24 cellular contexts compared by ENCODE assay signal in genomic region chr18:45538444-45538843, GRCh38.
"Had no signal": no experiment of that assay in that cellular context is flagged by ENCODE, and none has a peak within 500 bp of the region (broad histone marks: within the 10 kb centered on the region; RNA-seq: fewer than 3 reads in every experiment).

No MANE protein-coding gene starts in this region.

- ATAC-seq: K562, PC-3, SK-N-SH treated with all-trans-retinoic acid at 6 μM for 48 hours, T-helper 17 cell had no signal

- H3K36me3 Mint-ChIP-seq: activated naive CD8-positive, alpha-beta T cell treated with anti-CD3 and anti-CD28 coated beads, Interleukin-2, amount 10 ng/mL, durations not matched to agents 7 days and 5 days had no signal

- H3K27ac Mint-ChIP-seq: activated CD4-positive, alpha-beta memory T cell treated with anti-CD3 and anti-CD28 coated beads, Interleukin-2, amount 10 ng/mL, durations not matched to agents 7 days and 5 days; activated naive CD8-positive, alpha-beta T cell treated with anti-CD3 and anti-CD28 coated beads, Interleukin-2, amount 10 ng/mL, durations not matched to agents 7 days and 5 days; T-helper 17 cell had no signal

- DNase-seq: activated CD4-positive, alpha-beta memory T cell treated with anti-CD3 and anti-CD28 coated beads, Interleukin-2, amount 10 ng/mL, durations not matched to agents 7 days and 5 days; activated CD4-positive, alpha-beta T cell treated with anti-CD3 and anti-CD28 coated beads, Interleukin-2, amount 50 U/mL, for 1 hour; activated CD4-positive, CD25-positive, alpha-beta regulatory T cell; activated CD8-positive, alpha-beta memory T cell treated with anti-CD3 and anti-CD28 coated beads, Interleukin-2, amount 50 U/mL, for 4 hours; activated naive CD4-positive, alpha-beta T cell treated with anti-CD3 and anti-CD28 coated beads, Interleukin-2, amount 50 U/mL, for 16 hours; activated naive CD8-positive, alpha-beta T cell treated with anti-CD3 and anti-CD28 coated beads, Interleukin-2, amount 10 ng/mL, durations not matched to agents 7 days and 5 days; activated T-cell treated with anti-CD3 and anti-CD28 coated beads, Interleukin-2, amount 50 U/mL, for 1 hour; adrenal gland; anterior cingulate cortex; cerebellar nuclear complex; Karpas-422; NCI-H1105 treated with DMSO at 0.1 percent for 48 hours; NCI-H1930; NCI-H2171; NCI-H2227 treated with DMSO at 0.1 percent for 48 hours; NCI-H526; NCI-H774; NK-92 treated with Interleukin-12 subunit alpha and Interleukin-12 subunit beta, amount 100 ng/mL, for 24 hours; PC-3; SHP77; T-helper 17 cell; T1000 had no signal

- H3K4me1 Mint-ChIP-seq: activated CD4-positive, alpha-beta memory T cell treated with anti-CD3 and anti-CD28 coated beads, Interleukin-2, amount 10 ng/mL, durations not matched to agents 7 days and 5 days; activated naive CD8-positive, alpha-beta T cell treated with anti-CD3 and anti-CD28 coated beads, Interleukin-2, amount 10 ng/mL, durations not matched to agents 7 days and 5 days; T-helper 17 cell had no signal

- H3K4me3 Mint-ChIP-seq: activated CD4-positive, alpha-beta memory T cell treated with anti-CD3 and anti-CD28 coated beads, Interleukin-2, amount 10 ng/mL, durations not matched to agents 7 days and 5 days; activated naive CD8-positive, alpha-beta T cell treated with anti-CD3 and anti-CD28 coated beads, Interleukin-2, amount 10 ng/mL, durations not matched to agents 7 days and 5 days; T-helper 17 cell had no signal
